24 cellular contexts compared by ENCODE assay signal in the genomic region with DNA sequence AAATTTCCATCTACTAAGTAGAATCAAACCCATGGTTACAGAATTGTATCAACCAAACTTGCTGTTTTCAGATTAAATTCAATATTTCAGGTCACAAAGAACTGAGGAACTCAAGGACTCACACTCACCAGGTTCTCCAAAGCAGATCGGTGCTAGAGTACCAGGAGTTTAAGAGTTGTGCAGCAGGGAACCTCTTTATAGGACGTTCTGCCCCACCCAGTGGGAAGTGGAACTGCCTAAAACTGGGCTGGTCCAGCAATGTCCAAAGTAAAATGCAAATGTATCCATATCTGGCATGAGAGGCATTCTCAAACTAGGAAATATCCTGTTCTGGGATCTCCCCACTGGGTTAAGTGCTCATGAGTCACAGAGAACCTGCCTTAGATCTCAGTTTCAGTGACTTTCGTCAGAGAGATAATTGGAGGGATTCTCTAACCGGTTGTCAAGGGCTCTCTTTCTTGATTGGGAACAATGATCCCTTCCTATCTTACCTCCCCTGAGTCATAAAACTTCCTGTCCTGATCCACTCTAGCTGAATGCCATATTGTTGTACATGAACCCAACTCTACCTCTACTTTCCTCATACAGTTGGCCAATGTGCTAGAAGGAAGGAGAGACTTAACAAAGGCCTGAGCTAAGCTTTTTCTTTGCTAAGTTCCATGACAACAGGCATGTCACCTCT. TPM values are rescaled to one million over a fixed set of nuclear protein-coding genes. Genes with fewer than 3 reads are reported as not detected.
"Had no signal": no experiment of that assay in that cellular context is flagged by ENCODE, and none has a peak within 500 bp of the region (broad histone marks: within the 10 kb centered on the region; RNA-seq: fewer than 3 reads in every experiment).

Gene SPRR2D (minus strand): TSS at position 171 of the 682 bp plus-strand sequence. CDS start 774 bp downstream, outside the sequence.

- H3K27ac ChIP-seq: adrenal gland, dorsolateral prefrontal cortex, psoas muscle, spleen, testis, WERI-Rb-1 had no signal

- H3K27ac Mint-ChIP-seq: activated CD4-positive, alpha-beta memory T cell treated with anti-CD3 and anti-CD28 coated beads for 36 hours; activated CD4-positive, alpha-beta T cell treated with anti-CD3 and anti-CD28 coated beads for 36 hours; activated T-cell treated with anti-CD3 and anti-CD28 coated beads, Interleukin-2, amount 50 U/mL, for 24 hours; immature natural killer cell; stimulated activated naive CD8-positive, alpha-beta T cell treated with anti-CD3 and anti-CD28 coated beads, Interleukin-15, Interleukin-2, amounts not matched to agents 100 ng/mL and 50 ng/mL, for 24 hours; T-helper 17 cell had no signal

- H3K27me3 ChIP-seq: adrenal gland, testis had no signal

- H3K4me3 Mint-ChIP-seq: activated CD4-positive, alpha-beta memory T cell treated with anti-CD3 and anti-CD28 coated beads for 36 hours; activated CD4-positive, alpha-beta T cell treated with anti-CD3 and anti-CD28 coated beads for 36 hours; activated T-cell treated with anti-CD3 and anti-CD28 coated beads, Interleukin-2, amount 50 U/mL, for 24 hours; immature natural killer cell; stimulated activated naive CD8-positive, alpha-beta T cell treated with anti-CD3 and anti-CD28 coated beads, Interleukin-15, Interleukin-2, amounts not matched to agents 100 ng/mL and 50 ng/mL, for 24 hours; T-helper 17 cell had no signal

- H3K9me3 Mint-ChIP-seq: activated CD4-positive, alpha-beta memory T cell treated with anti-CD3 and anti-CD28 coated beads for 36 hours; activated T-cell treated with anti-CD3 and anti-CD28 coated beads, Interleukin-2, amount 50 U/mL, for 24 hours; stimulated activated naive CD8-positive, alpha-beta T cell treated with anti-CD3 and anti-CD28 coated beads, Interleukin-15, Interleukin-2, amounts not matched to agents 100 ng/mL and 50 ng/mL, for 24 hours had no signal

- ATAC-seq: activated CD4-positive, alpha-beta T cell treated with anti-CD3 and anti-CD28 coated beads for 36 hours; psoas muscle; sciatic nerve; T-helper 17 cell had no signal

- H3K4me1 Mint-ChIP-seq: activated CD4-positive, alpha-beta T cell treated with anti-CD3 and anti-CD28 coated beads for 36 hours; immature natural killer cell; T-helper 17 cell had no signal

- H3K36me3 Mint-ChIP-seq: activated CD4-positive, alpha-beta memory T cell treated with anti-CD3 and anti-CD28 coated beads for 36 hours; immature natural killer cell had no signal

- H3K9me3 ChIP-seq: adrenal gland, psoas muscle, spleen, testis had no signal

- H3K4me1 ChIP-seq: adrenal gland, psoas muscle, spleen, testis had no signal

- DNase-seq: activated CD4-positive, alpha-beta memory T cell treated with anti-CD3 and anti-CD28 coated beads for 36 hours; activated CD4-positive, alpha-beta T cell treated with anti-CD3 and anti-CD28 coated beads for 36 hours; activated effector memory CD4-positive, alpha-beta T cell treated with Interleukin-2 at 50 U/mL for 16 hours; activated naive CD4-positive, alpha-beta T cell treated with anti-CD3 and anti-CD28 coated beads, Interleukin-2, amount 50 U/mL, for 16 hours; activated T-cell treated with anti-CD3 and anti-CD28 coated beads, Interleukin-2, amount 50 U/mL, for 24 hours; adrenal gland; dorsolateral prefrontal cortex; head of caudate nucleus; immature natural killer cell; midbrain; psoas muscle; spleen; T-helper 17 cell; testis; WERI-Rb-1 had no signal

- H3K36me3 ChIP-seq: adrenal gland, spleen, WERI-Rb-1 had no signal

- H3K4me3 ChIP-seq: adrenal gland, dorsolateral prefrontal cortex, psoas muscle, spleen, testis had no signal

RNA-seq across cellular contexts. Expression of gene SPRR2D, which starts in this region (rescaled TPM):
- total RNA-seq: activated CD4-positive, alpha-beta memory T cell treated with anti-CD3 and anti-CD28 coated beads for 36 hours; activated CD4-positive, alpha-beta T cell treated with anti-CD3 and anti-CD28 coated beads for 36 hours; adrenal gland; cardiac septum; dorsolateral prefrontal cortex; fibroblast of lung; frontal cortex; myocyte; osteocyte; psoas muscle; sciatic nerve; spleen; T-helper 17 cell; urinary bladder had no signal
- polyA plus RNA-seq: fibroblast of lung, immature natural killer cell, neural cell, psoas muscle, urinary bladder had no signal
